23 cellular contexts compared by ENCODE assay signal in genomic region chr5:4513381-4513780, GRCh38.
"Had no signal": no experiment of that assay in that cellular context is flagged by ENCODE, and none has a peak within 500 bp of the region (broad histone marks: within the 10 kb centered on the region; RNA-seq: fewer than 3 reads in every experiment).

No MANE protein-coding gene starts in this region.

- DNase-seq: activated CD4-positive, alpha-beta memory T cell treated with anti-CD3 and anti-CD28 coated beads, Interleukin-2, amount 10 ng/mL, durations not matched to agents 7 days and 5 days; activated CD4-positive, alpha-beta T cell treated with anti-CD3 and anti-CD28 coated beads for 36 hours; activated CD4-positive, alpha-beta T cell treated with anti-CD3 and anti-CD28 coated beads, Interleukin-2, amount 50 U/mL, for 1 hour; activated gamma-delta T cell; activated naive CD4-positive, alpha-beta T cell treated with anti-CD3 and anti-CD28 coated beads, Interleukin-2, amount 10 ng/mL, durations not matched to agents 7 days and 5 days; activated naive CD8-positive, alpha-beta T cell treated with anti-CD3 and anti-CD28 coated beads, Interleukin-2, amount 10 ng/mL, durations not matched to agents 7 days and 5 days; activated T-cell treated with anti-CD3 and anti-CD28 coated beads for 4 hours; activated T-cell treated with anti-CD3 and anti-CD28 coated beads, Interleukin-2, amount 50 U/mL, for 48 hours; adrenal gland; anterior cingulate cortex; central memory CD4-positive, alpha-beta T cell; MM.1S; NCI-H1436; NCI-H1694 treated with DMSO at 0.1 percent for 48 hours; NCI-H2029 treated with DMSO at 0.1 percent for 48 hours; NCI-H345; NCI-H510A; NCI-H526 treated with DMSO at 0.1 percent for 48 hours; SK-N-SH; T-helper 1 cell had no signal

- H3K27ac ChIP-seq: adrenal gland, VCaP had no signal

- H3K36me3 ChIP-seq: adrenal gland had no signal

- H3K4me3 ChIP-seq: adrenal gland had no signal

- H3K9me3 ChIP-seq: adrenal gland, SK-N-SH had no signal

- H3K4me1 Mint-ChIP-seq: activated CD4-positive, alpha-beta memory T cell treated with anti-CD3 and anti-CD28 coated beads, Interleukin-2, amount 10 ng/mL, durations not matched to agents 7 days and 5 days; activated CD4-positive, alpha-beta T cell treated with anti-CD3 and anti-CD28 coated beads for 36 hours; activated naive CD4-positive, alpha-beta T cell treated with anti-CD3 and anti-CD28 coated beads, Interleukin-2, amount 10 ng/mL, durations not matched to agents 7 days and 5 days; activated naive CD8-positive, alpha-beta T cell treated with anti-CD3 and anti-CD28 coated beads, Interleukin-2, amount 10 ng/mL, durations not matched to agents 7 days and 5 days; activated T-helper 17 cell treated with anti-CD3 and anti-CD28 coated beads, Interleukin-2, amount 50 U/mL, for 72 hours had no signal

- ATAC-seq: activated CD4-positive, alpha-beta T cell treated with anti-CD3 and anti-CD28 coated beads for 36 hours; activated T-helper 17 cell treated with anti-CD3 and anti-CD28 coated beads, Interleukin-2, amount 50 U/mL, for 72 hours; Right ventricle myocardium inferior had no signal

- H3K27ac Mint-ChIP-seq: activated CD4-positive, alpha-beta memory T cell treated with anti-CD3 and anti-CD28 coated beads, Interleukin-2, amount 10 ng/mL, durations not matched to agents 7 days and 5 days; activated CD4-positive, alpha-beta T cell treated with anti-CD3 and anti-CD28 coated beads for 36 hours; activated naive CD4-positive, alpha-beta T cell treated with anti-CD3 and anti-CD28 coated beads, Interleukin-2, amount 10 ng/mL, durations not matched to agents 7 days and 5 days; activated naive CD8-positive, alpha-beta T cell treated with anti-CD3 and anti-CD28 coated beads, Interleukin-2, amount 10 ng/mL, durations not matched to agents 7 days and 5 days; activated T-helper 17 cell treated with anti-CD3 and anti-CD28 coated beads, Interleukin-2, amount 50 U/mL, for 72 hours had no signal

- H3K36me3 Mint-ChIP-seq: activated naive CD4-positive, alpha-beta T cell treated with anti-CD3 and anti-CD28 coated beads, Interleukin-2, amount 10 ng/mL, durations not matched to agents 7 days and 5 days; activated naive CD8-positive, alpha-beta T cell treated with anti-CD3 and anti-CD28 coated beads, Interleukin-2, amount 10 ng/mL, durations not matched to agents 7 days and 5 days had no signal

- H3K4me1 ChIP-seq: adrenal gland had no signal

- H3K27me3 Mint-ChIP-seq: activated CD4-positive, alpha-beta memory T cell treated with anti-CD3 and anti-CD28 coated beads, Interleukin-2, amount 10 ng/mL, durations not matched to agents 7 days and 5 days; activated CD4-positive, alpha-beta T cell treated with anti-CD3 and anti-CD28 coated beads for 36 hours; activated naive CD4-positive, alpha-beta T cell treated with anti-CD3 and anti-CD28 coated beads, Interleukin-2, amount 10 ng/mL, durations not matched to agents 7 days and 5 days; activated naive CD8-positive, alpha-beta T cell treated with anti-CD3 and anti-CD28 coated beads, Interleukin-2, amount 10 ng/mL, durations not matched to agents 7 days and 5 days; activated T-helper 17 cell treated with anti-CD3 and anti-CD28 coated beads, Interleukin-2, amount 50 U/mL, for 72 hours had no signal

- H3K4me2 ChIP-seq: SK-N-SH had no signal

- H3K9ac ChIP-seq: SK-N-SH had no signal

- H3K27me3 ChIP-seq: adrenal gland had no signal

- H3K4me3 Mint-ChIP-seq: activated CD4-positive, alpha-beta memory T cell treated with anti-CD3 and anti-CD28 coated beads, Interleukin-2, amount 10 ng/mL, durations not matched to agents 7 days and 5 days; activated CD4-positive, alpha-beta T cell treated with anti-CD3 and anti-CD28 coated beads for 36 hours; activated naive CD4-positive, alpha-beta T cell treated with anti-CD3 and anti-CD28 coated beads, Interleukin-2, amount 10 ng/mL, durations not matched to agents 7 days and 5 days; activated naive CD8-positive, alpha-beta T cell treated with anti-CD3 and anti-CD28 coated beads, Interleukin-2, amount 10 ng/mL, durations not matched to agents 7 days and 5 days; activated T-helper 17 cell treated with anti-CD3 and anti-CD28 coated beads, Interleukin-2, amount 50 U/mL, for 72 hours had no signal

- H3K9me3 Mint-ChIP-seq: activated naive CD8-positive, alpha-beta T cell treated with anti-CD3 and anti-CD28 coated beads, Interleukin-2, amount 10 ng/mL, durations not matched to agents 7 days and 5 days had no signal
